10 cellular contexts compared by ENCODE assay signal in the genomic region with DNA sequence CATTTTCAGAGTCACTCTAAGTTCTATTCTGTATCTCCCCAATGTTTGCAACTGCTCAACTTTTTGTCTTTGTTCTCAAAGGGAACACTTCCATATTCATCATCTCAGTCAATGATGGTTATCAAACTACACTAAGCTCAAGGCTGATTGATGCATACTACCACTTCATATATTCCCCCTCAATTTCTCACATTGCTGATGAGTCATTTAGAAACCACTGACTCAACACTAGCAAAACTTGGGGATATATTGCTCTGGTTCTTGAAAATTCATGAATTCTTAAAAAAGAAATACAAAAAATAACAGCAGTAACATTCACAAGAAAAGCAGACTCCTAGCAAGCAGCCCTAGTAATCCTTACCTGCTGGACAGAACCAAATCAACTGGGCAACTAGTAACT. TPM values are rescaled to one million over a fixed set of nuclear protein-coding genes. Genes with fewer than 3 reads are reported as not detected.
DNase-seq lines count a peak whose midpoint lies in the region; ATAC-seq and TF ChIP-seq lines count a peak whose summit lies in the region.
"Had no signal": no experiment of that assay in that cellular context is flagged by ENCODE, and none has a peak within 500 bp of the region (broad histone marks: within the 10 kb centered on the region; RNA-seq: fewer than 3 reads in every experiment).

No MANE protein-coding gene starts in this region.

- H3K36me3 Mint-ChIP-seq in activated naive CD8-positive, alpha-beta T cell treated with anti-CD3 and anti-CD28 coated beads for 36 hours = peaks cover 32% of the 10 kb centered on the region

- H3K9me3 Mint-ChIP-seq in activated naive CD8-positive, alpha-beta T cell treated with anti-CD3 and anti-CD28 coated beads for 36 hours = peaks cover 26% of the 10 kb centered on the region

- TF ChIP-seq CTCF in GM12865 (IDR thresholded peaks at IDR 0.05; ENCODE audit: insufficient read depth, low read depth, low read length, missing control alignments) = no peak

- peak; percentile 55 for DNase-seq in GM12865 (ENCODE audit: low read depth)
- DNase-seq in activated naive CD8-positive, alpha-beta T cell treated with anti-CD3 and anti-CD28 coated beads for 36 hours = no peak
- no peak for DNase-seq in AML-193 (lab: John Stamatoyannopoulos, UW)
- no peak for DNase-seq in RPMI8226
- DNase-seq in activated gamma-delta T cell treated with Interleukin-2 at 50 U/mL for 16 hours = no peak
- DNase-seq in NCI-H524 (lab: John Stamatoyannopoulos, UW) = no peak
- DNase-seq: NCI-H1694; stimulated activated CD4-positive, alpha-beta T cell treated with anti-CD3 and anti-CD28 coated beads, Interleukin-15, amount 100 ng/mL, for 24 hours had no signal

- H3K4me3 Mint-ChIP-seq in activated naive CD8-positive, alpha-beta T cell treated with anti-CD3 and anti-CD28 coated beads for 36 hours = no peak overlapping the region

- peaks cover 14% of the 10 kb centered on the region for H3K4me1 Mint-ChIP-seq in activated naive CD8-positive, alpha-beta T cell treated with anti-CD3 and anti-CD28 coated beads for 36 hours

- H3K4me3 ChIP-seq in GM12865 (ENCODE audit: low read depth, low read length) = no peak overlapping the region

- H3K27ac Mint-ChIP-seq in activated naive CD8-positive, alpha-beta T cell treated with anti-CD3 and anti-CD28 coated beads for 36 hours = peak overlapping the region; percentile 32

- ATAC-seq in GM19455 (IDR thresholded peaks at IDR 0.05; ENCODE audit: unreplicated experiment) (peak; percentile 61), HG03135 (IDR thresholded peaks at IDR 0.05; ENCODE audit: unreplicated experiment) (peak; percentile 61)

- no peaks in the 10 kb centered on the region for H3K27me3 Mint-ChIP-seq in activated naive CD8-positive, alpha-beta T cell treated with anti-CD3 and anti-CD28 coated beads for 36 hours

RNA-seq across cellular contexts. Expression of a gene that starts 52.2 kb away (rescaled TPM):
- 10 to 100 TPM; 14.8 to 15.5 TPM for total RNA-seq in activated naive CD8-positive, alpha-beta T cell treated with anti-CD3 and anti-CD28 coated beads for 36 hours

RNA-seq across cellular contexts. Expression of a gene that starts 52.6 kb away (rescaled TPM):
- 10 to 100 TPM; 13.1 to 13.2 TPM for total RNA-seq in activated naive CD8-positive, alpha-beta T cell treated with anti-CD3 and anti-CD28 coated beads for 36 hours
